ENCODE assay signal across 1 cellular context in the genomic region with DNA sequence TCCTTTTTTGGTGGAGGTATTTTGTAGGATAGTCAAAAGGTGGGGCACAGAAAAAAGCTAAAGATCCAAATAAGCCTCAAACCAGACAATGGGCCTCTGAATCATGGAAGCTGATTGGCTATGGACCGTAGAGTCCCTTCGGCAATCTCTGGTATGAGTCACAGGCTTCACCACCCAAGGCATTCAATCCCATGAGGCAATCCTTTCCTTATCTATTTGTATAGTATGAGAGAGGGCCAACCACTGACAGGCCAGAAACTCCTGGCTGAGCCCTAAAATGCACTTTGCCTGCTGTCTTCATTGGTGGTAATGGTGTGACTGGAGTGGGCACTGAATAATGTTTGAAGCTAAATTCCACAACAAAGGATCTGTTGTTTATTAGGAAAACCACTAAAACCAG.
A peak's percentile ranks its signal among the peaks of the same experiment; 100 is the strongest.
TF ChIP-seq lines count a peak whose summit lies in the region.

No MANE protein-coding gene starts in this region.

TF ChIP-seq in HEK293, 187 proteins besides CTCF, POLR2A, EP300 and RAD21 (continued from another document):
- TF ChIP-seq ZNF768 (tag by site-specific recombination; IDR thresholded peaks at IDR 0.05), result no peak
- no peak for TF ChIP-seq ZNF585B (tag by site-specific recombination; IDR thresholded peaks at IDR 0.05)
- no peak for TF ChIP-seq ZNF248 (tag by site-specific recombination; IDR thresholded peaks at IDR 0.05)
- TF ChIP-seq ZNF544 (tag by site-specific recombination; IDR thresholded peaks at IDR 0.05), result no peak
- no peak for TF ChIP-seq ZNF704 (tag by site-specific recombination; IDR thresholded peaks at IDR 0.05)
- TF ChIP-seq SETDB1 (IDR thresholded peaks at IDR 0.05; ENCODE audit: insufficient read length, low read length), result no peak
- no peak for TF ChIP-seq ZNF701 (tag by site-specific recombination; IDR thresholded peaks at IDR 0.05)
- TF ChIP-seq ZNF132 (tag by site-specific recombination; IDR thresholded peaks at IDR 0.05; ENCODE audit: borderline replicate concordance), result no peak
- no peak for TF ChIP-seq ZBTB10 (tag by site-specific recombination; IDR thresholded peaks at IDR 0.05)
- peak; percentile 24; the same call in 1 of the 2 replicates for TF ChIP-seq HIC1 (tag by site-specific recombination; IDR thresholded peaks at IDR 0.05)
- no peak for TF ChIP-seq ZNF280C (tag by site-specific recombination; IDR thresholded peaks at IDR 0.05)
- TF ChIP-seq GFI1B (tag by site-specific recombination; IDR thresholded peaks at IDR 0.05), result no peak
- no peak for TF ChIP-seq GLI2 (tag by site-specific recombination; IDR thresholded peaks at IDR 0.05; ENCODE audit: borderline replicate concordance, low read depth)
- no peak for TF ChIP-seq GLI4 (tag by site-specific recombination; IDR thresholded peaks at IDR 0.05)
- no peak for TF ChIP-seq EGR2 (tag by site-specific recombination; IDR thresholded peaks at IDR 0.05; ENCODE audit: low read depth)
- TF ChIP-seq ZNF292 (tag by site-specific recombination; IDR thresholded peaks at IDR 0.05; ENCODE audit: borderline replicate concordance, low read depth), result no peak
- TF ChIP-seq ZNF580 (tag by site-specific recombination; IDR thresholded peaks at IDR 0.05), result no peak
- peak; percentile 50; the same call in 1 of the 2 replicates for TF ChIP-seq ZBTB17 (tag by site-specific recombination; IDR thresholded peaks at IDR 0.05)
- TF ChIP-seq HOXC10 (CRISPR knock-in tag; IDR thresholded peaks at IDR 0.05), result no peak
- no peak for TF ChIP-seq ZBTB11 (tag by site-specific recombination; conservative IDR thresholded peaks at IDR 0.05; ENCODE audit: low read depth)
- no peak for TF ChIP-seq BCL11B (tag by site-specific recombination; IDR thresholded peaks at IDR 0.05; ENCODE audit: low read depth)
- no peak for TF ChIP-seq ZNF155 (tag by site-specific recombination; IDR thresholded peaks at IDR 0.05)
- TF ChIP-seq MEIS1 (CRISPR knock-in tag; IDR thresholded peaks at IDR 0.05; ENCODE audit: borderline replicate concordance), result no peak
- TF ChIP-seq PRDM1 (tag by site-specific recombination; IDR thresholded peaks at IDR 0.05), result no peak
- 0 out of 2 replicates have a peak, but pooled peaks have one; percentile 20 for TF ChIP-seq ZBTB48 (tag by site-specific recombination; IDR thresholded peaks at IDR 0.05)
- no peak for TF ChIP-seq ZNF214 (tag by site-specific recombination; IDR thresholded peaks at IDR 0.05; ENCODE audit: borderline replicate concordance)
- no peak for TF ChIP-seq ZBTB8A (tag by site-specific recombination; IDR thresholded peaks at IDR 0.05)
- TF ChIP-seq ZNF776 (tag by site-specific recombination; IDR thresholded peaks at IDR 0.05; ENCODE audit: borderline replicate concordance), result no peak
- peak; percentile 37; the same call in 1 of the 2 replicates for TF ChIP-seq ZNF518A (tag by site-specific recombination; conservative IDR thresholded peaks at IDR 0.05; ENCODE audit: low read depth)
- TF ChIP-seq ZNF391 (tag by site-specific recombination; IDR thresholded peaks at IDR 0.05; ENCODE audit: borderline replicate concordance, low read depth), result no peak
- TF ChIP-seq, protein P1, sequence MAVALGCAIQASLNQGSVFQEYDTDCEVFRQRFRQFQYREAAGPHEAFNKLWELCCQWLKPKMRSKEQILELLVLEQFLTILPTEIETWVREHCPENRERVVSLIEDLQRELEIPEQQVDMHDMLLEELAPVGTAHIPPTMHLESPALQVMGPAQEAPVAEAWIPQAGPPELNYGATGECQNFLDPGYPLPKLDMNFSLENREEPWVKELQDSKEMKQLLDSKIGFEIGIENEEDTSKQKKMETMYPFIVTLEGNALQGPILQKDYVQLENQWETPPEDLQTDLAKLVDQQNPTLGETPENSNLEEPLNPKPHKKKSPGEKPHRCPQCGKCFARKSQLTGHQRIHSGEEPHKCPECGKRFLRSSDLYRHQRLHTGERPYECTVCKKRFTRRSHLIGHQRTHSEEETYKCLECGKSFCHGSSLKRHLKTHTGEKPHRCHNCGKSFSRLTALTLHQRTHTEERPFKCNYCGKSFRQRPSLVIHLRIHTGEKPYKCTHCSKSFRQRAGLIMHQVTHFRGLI (tag by site-specific recombination; IDR thresholded peaks at IDR 0.05), result peak; percentile 88
- no peak for TF ChIP-seq ZNF76 (tag by site-specific recombination; IDR thresholded peaks at IDR 0.05; ENCODE audit: borderline replicate concordance, low read depth)
- TF ChIP-seq KLF1 (tag by site-specific recombination; IDR thresholded peaks at IDR 0.05), result no peak
- no peak for TF ChIP-seq GLIS2 (tag by site-specific recombination; IDR thresholded peaks at IDR 0.05)
- no peak for TF ChIP-seq ZNF221 (tag by site-specific recombination; IDR thresholded peaks at IDR 0.05; ENCODE audit: borderline replicate concordance)
- no peak for TF ChIP-seq ZNF140 (tag by site-specific recombination; IDR thresholded peaks at IDR 0.05)
- no peak for TF ChIP-seq OSR2 (tag by site-specific recombination; IDR thresholded peaks at IDR 0.05)
- TF ChIP-seq ZNF639 (tag by site-specific recombination; IDR thresholded peaks at IDR 0.05), result no peak
